In genomic region chr2:15595342-15595905, GRCh38 we compare ENCODE assay signal across 23 cellular contexts. TPM values are rescaled to one million over a fixed set of nuclear protein-coding genes. Genes with fewer than 3 reads are reported as not detected.
DNase-seq lines count a peak whose midpoint lies in the region; ATAC-seq and TF ChIP-seq lines count a peak whose summit lies in the region.
"Had no signal": no experiment of that assay in that cellular context is flagged by ENCODE, and none has a peak within 500 bp of the region (broad histone marks: within the 10 kb centered on the region; RNA-seq: fewer than 3 reads in every experiment).

No MANE protein-coding gene starts in this region.

- H3K4me3 Mint-ChIP-seq in activated T-cell treated with anti-CD3 and anti-CD28 coated beads, Interleukin-2, amount 50 U/mL, for 72 hours, result no peak overlapping the region
- H3K4me3 Mint-ChIP-seq in CD4-positive, alpha-beta T cell, result no peak overlapping the region
- peak overlapping the region; percentile 40 for H3K4me3 Mint-ChIP-seq in neural crest cell
- H3K4me3 Mint-ChIP-seq: CD14-positive monocyte; CD4-positive, alpha-beta memory T cell; GM23338; HFFc6 had no signal

- no peak for DNase-seq in activated T-cell treated with anti-CD3 and anti-CD28 coated beads, Interleukin-2, amount 50 U/mL, for 72 hours
- DNase-seq in activated T-cell treated with anti-CD3 and anti-CD28 coated beads for 4 hours, result no peak
- no peak for DNase-seq in CD4-positive, alpha-beta T cell
- DNase-seq in SK-N-DZ (ENCODE audit: low spot score), result peak; percentile 93
- DNase-seq in neural crest cell (ENCODE audit: low read depth, low spot score), result no peak
- DNase-seq in H4 (ENCODE audit: low spot score), result no peak
- DNase-seq: 8988T; ACHN; AML-193; BE2C; Calu3; CD4-positive, alpha-beta memory T cell; COR-L47; DMS53; DMS79 treated with DMSO at 0.1 percent for 48 hours; HFFc6 had no signal

- H3K9me3 Mint-ChIP-seq in activated T-cell treated with anti-CD3 and anti-CD28 coated beads, Interleukin-2, amount 50 U/mL, for 72 hours, result no peaks in the 10 kb centered on the region
- H3K9me3 Mint-ChIP-seq in CD4-positive, alpha-beta T cell, result no peaks in the 10 kb centered on the region
- no peaks in the 10 kb centered on the region for H3K9me3 Mint-ChIP-seq in neural crest cell
- H3K9me3 Mint-ChIP-seq: CD14-positive monocyte; CD4-positive, alpha-beta memory T cell; GM23338; HFFc6 had no signal

- CTCF ChIA-PET in CD4-positive, alpha-beta T cell (lab: Charles Lee), result interaction anchor here (0.7 to 3.1 kb wide), 2 partner anchors 18 to 22 kb away, joined by 3 to 18 read pairs; no protein-coding TSS in a partner anchor

- H3K27me3 Mint-ChIP-seq in activated T-cell treated with anti-CD3 and anti-CD28 coated beads, Interleukin-2, amount 50 U/mL, for 72 hours (ENCODE audit: low read depth), result no peaks in the 10 kb centered on the region
- no peaks in the 10 kb centered on the region for H3K27me3 Mint-ChIP-seq in CD4-positive, alpha-beta T cell
- H3K27me3 Mint-ChIP-seq in neural crest cell (ENCODE audit: low read depth), result no peaks in the 10 kb centered on the region
- H3K27me3 Mint-ChIP-seq: CD4-positive, alpha-beta memory T cell had no signal

- no peaks in the 10 kb centered on the region for H3K9me3 ChIP-seq in CD4-positive, alpha-beta T cell (ENCODE audit: control insufficient read depth, low read length)
- H3K9me3 ChIP-seq: A549; BE2C; BLaER1 treated with 17β-estradiol and CSF1 and Interleukin-3, amounts not matched to agents 10 nM and 100 nM; HAP-1 had no signal

- no peak overlapping the region for H3K27ac ChIP-seq in CD4-positive, alpha-beta T cell (ENCODE audit: low read depth, low read length)
- H3K27ac ChIP-seq: A549; BLaER1 treated with 17β-estradiol and CSF1 and Interleukin-3, amounts not matched to agents 10 nM and 100 nM had no signal

- ATAC-seq in activated T-cell treated with anti-CD3 and anti-CD28 coated beads, Interleukin-2, amount 50 U/mL, for 72 hours (replicated peaks in 1 of 2), result no peak
- ATAC-seq in CD4-positive, alpha-beta T cell (ENCODE audit: poor library complexity), result no peak
- no peak for ATAC-seq in HG02798 (IDR thresholded peaks at IDR 0.05; ENCODE audit: poor library complexity, unreplicated experiment)
- ATAC-seq in HG03521 (IDR thresholded peaks at IDR 0.05; ENCODE audit: unreplicated experiment), result no peak
- ATAC-seq: A549, GM23338 had no signal

- H3K4me1 Mint-ChIP-seq in activated T-cell treated with anti-CD3 and anti-CD28 coated beads, Interleukin-2, amount 50 U/mL, for 72 hours (ENCODE audit: low read depth), result peaks cover 26% of the 10 kb centered on the region
- H3K4me1 Mint-ChIP-seq in CD4-positive, alpha-beta T cell (ENCODE audit: low read depth), result peaks cover 51% of the 10 kb centered on the region
- peaks cover 24% of the 10 kb centered on the region for H3K4me1 Mint-ChIP-seq in neural crest cell

- peaks cover 7 to 26% of the 10 kb centered on the region in 2 donors for H3K36me3 Mint-ChIP-seq in activated T-cell treated with anti-CD3 and anti-CD28 coated beads, Interleukin-2, amount 50 U/mL, for 72 hours (ENCODE audit: insufficient read depth in 2 of 2)
- H3K36me3 Mint-ChIP-seq in CD4-positive, alpha-beta T cell (ENCODE audit: low read depth), result peaks cover 76% of the 10 kb centered on the region
- peaks cover 7% of the 10 kb centered on the region for H3K36me3 Mint-ChIP-seq in neural crest cell (ENCODE audit: low read depth)

- no peak for TF ChIP-seq CTCF in CD4-positive, alpha-beta T cell (IDR thresholded peaks at IDR 0.05)
- no peak for TF ChIP-seq CTCF in neural crest cell (conservative IDR thresholded peaks at IDR 0.05)

- intact Hi-C loops in CD4-positive, alpha-beta T cell (cut with DNase I, micrococcal nuclease), result no loop called here

- no peaks in the 10 kb centered on the region for H3K27me3 ChIP-seq in CD4-positive, alpha-beta T cell (ENCODE audit: control insufficient read depth, insufficient read depth, low read length)
- H3K27me3 ChIP-seq: BE2C; BLaER1 treated with 17β-estradiol and CSF1 and Interleukin-3, amounts not matched to agents 10 nM and 100 nM had no signal

- POLR2A ChIA-PET in CD4-positive, alpha-beta T cell (lab: Charles Lee), result interaction anchor here (0.6 to 1.6 kb wide), 2 partner anchors 13 to 34 kb away, joined by 3 to 6 read pairs; partner anchors contain the start of gene NBAS

- H3K27ac Mint-ChIP-seq in activated T-cell treated with anti-CD3 and anti-CD28 coated beads, Interleukin-2, amount 50 U/mL, for 72 hours, result peak overlapping the region; percentile 68
- peak overlapping the region; percentile 36 for H3K27ac Mint-ChIP-seq in CD4-positive, alpha-beta T cell
- H3K27ac Mint-ChIP-seq in neural crest cell (ENCODE audit: unreplicated experiment), result no peak overlapping the region
- H3K27ac Mint-ChIP-seq: GM23338 had no signal

RNA-seq across cellular contexts. Expression of gene DDX1, which starts 3.8 kb away (rescaled TPM):
- 10 to 100 TPM; 55.8 to 56.0 TPM for total RNA-seq in activated T-cell treated with anti-CD3 and anti-CD28 coated beads, Interleukin-2, amount 50 U/mL, for 72 hours
- total RNA-seq in CD4-positive, alpha-beta T cell, result 10 to 100 TPM; 48.8 to 50.1 TPM
- 5,002 and 5,638 TPM in 2 replicates for polyA plus RNA-seq in SK-N-DZ (2014; cell fraction: cytosol; rRNA removed)
- polyA plus RNA-seq in SK-N-DZ (2014; cell fraction: nucleus; rRNA removed), result 4,616 and 5,818 TPM in 2 replicates
- 154 and 157 TPM in 2 replicates for total RNA-seq in neural crest cell
- total RNA-seq in H4 (2014; rRNA removed; shearing (Covaris generic)), result 46.2 and 53.1 TPM in 2 replicates

RNA-seq across cellular contexts. Expression of gene NBAS, which starts 34.3 kb away (rescaled TPM):
- total RNA-seq in activated T-cell treated with anti-CD3 and anti-CD28 coated beads, Interleukin-2, amount 50 U/mL, for 72 hours, result 10 to 100 TPM; 45.9 to 50.8 TPM
- 10 to 100 TPM; 24.3 to 25.5 TPM for total RNA-seq in CD4-positive, alpha-beta T cell
- polyA plus RNA-seq in SK-N-DZ (2014; cell fraction: cytosol; rRNA removed), result 171 and 202 TPM in 2 replicates
- 123 and 132 TPM in 2 replicates for polyA plus RNA-seq in SK-N-DZ (2014; cell fraction: nucleus; rRNA removed)
- total RNA-seq in neural crest cell, result 58.7 and 61.6 TPM in 2 replicates
- total RNA-seq in H4 (2014; rRNA removed; shearing (Covaris generic)), result 16.2 and 18.2 TPM in 2 replicates
